1 cellular context compared by ENCODE assay signal in genomic region chr16:55853114-55853513, GRCh38.
TF ChIP-seq lines count a peak whose summit lies in the region.

No MANE protein-coding gene starts in this region.

TF ChIP-seq in H1, 55 proteins besides CTCF, POLR2A, EP300 and RAD21:
- TF ChIP-seq SUZ12 (IDR thresholded peaks at IDR 0.05; ENCODE audit: low read length) (no peak), HDAC6 (IDR thresholded peaks at IDR 0.05; ENCODE audit: low read depth, low read length) (no peak), CTBP2 (IDR thresholded peaks at IDR 0.05; ENCODE audit: borderline replicate concordance, insufficient read depth, insufficient read length, low read length) (no peak), EGR1 (IDR thresholded peaks at IDR 0.05; ENCODE audit: borderline replicate concordance, low read depth, low read length) (no peak), POU5F1 (IDR thresholded peaks at IDR 0.05; ENCODE audit: low read depth, low read length) (no peak)
TF ChIP-seq in H1: peak in this region for 0.
